ENCODE assay signal across 1 cellular context in the genomic region with DNA sequence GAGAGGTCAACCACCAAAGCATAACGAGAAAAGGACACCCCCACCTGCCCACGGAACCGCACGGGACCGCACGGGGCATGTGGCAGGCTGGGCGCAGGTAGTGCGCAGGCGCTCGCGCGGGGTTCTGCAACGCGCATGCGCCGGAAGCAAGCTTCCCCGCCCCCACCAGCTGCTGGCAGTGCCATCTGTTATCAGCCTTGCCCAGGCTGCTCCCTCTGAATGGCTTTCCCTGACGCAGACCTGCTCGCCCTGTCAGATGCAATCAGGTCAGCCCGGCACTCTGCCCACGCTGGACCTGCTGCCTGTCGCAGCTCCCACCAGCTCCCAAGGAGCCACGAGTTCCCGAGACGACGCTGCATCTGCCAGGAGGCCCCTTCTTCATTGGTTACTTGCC.
TF ChIP-seq lines count a peak whose summit lies in the region.

No MANE protein-coding gene starts in this region.

TF ChIP-seq in GM12878, 131 proteins besides CTCF, POLR2A, EP300 and RAD21 (continued from another document):
- TF ChIP-seq, protein P1, sequence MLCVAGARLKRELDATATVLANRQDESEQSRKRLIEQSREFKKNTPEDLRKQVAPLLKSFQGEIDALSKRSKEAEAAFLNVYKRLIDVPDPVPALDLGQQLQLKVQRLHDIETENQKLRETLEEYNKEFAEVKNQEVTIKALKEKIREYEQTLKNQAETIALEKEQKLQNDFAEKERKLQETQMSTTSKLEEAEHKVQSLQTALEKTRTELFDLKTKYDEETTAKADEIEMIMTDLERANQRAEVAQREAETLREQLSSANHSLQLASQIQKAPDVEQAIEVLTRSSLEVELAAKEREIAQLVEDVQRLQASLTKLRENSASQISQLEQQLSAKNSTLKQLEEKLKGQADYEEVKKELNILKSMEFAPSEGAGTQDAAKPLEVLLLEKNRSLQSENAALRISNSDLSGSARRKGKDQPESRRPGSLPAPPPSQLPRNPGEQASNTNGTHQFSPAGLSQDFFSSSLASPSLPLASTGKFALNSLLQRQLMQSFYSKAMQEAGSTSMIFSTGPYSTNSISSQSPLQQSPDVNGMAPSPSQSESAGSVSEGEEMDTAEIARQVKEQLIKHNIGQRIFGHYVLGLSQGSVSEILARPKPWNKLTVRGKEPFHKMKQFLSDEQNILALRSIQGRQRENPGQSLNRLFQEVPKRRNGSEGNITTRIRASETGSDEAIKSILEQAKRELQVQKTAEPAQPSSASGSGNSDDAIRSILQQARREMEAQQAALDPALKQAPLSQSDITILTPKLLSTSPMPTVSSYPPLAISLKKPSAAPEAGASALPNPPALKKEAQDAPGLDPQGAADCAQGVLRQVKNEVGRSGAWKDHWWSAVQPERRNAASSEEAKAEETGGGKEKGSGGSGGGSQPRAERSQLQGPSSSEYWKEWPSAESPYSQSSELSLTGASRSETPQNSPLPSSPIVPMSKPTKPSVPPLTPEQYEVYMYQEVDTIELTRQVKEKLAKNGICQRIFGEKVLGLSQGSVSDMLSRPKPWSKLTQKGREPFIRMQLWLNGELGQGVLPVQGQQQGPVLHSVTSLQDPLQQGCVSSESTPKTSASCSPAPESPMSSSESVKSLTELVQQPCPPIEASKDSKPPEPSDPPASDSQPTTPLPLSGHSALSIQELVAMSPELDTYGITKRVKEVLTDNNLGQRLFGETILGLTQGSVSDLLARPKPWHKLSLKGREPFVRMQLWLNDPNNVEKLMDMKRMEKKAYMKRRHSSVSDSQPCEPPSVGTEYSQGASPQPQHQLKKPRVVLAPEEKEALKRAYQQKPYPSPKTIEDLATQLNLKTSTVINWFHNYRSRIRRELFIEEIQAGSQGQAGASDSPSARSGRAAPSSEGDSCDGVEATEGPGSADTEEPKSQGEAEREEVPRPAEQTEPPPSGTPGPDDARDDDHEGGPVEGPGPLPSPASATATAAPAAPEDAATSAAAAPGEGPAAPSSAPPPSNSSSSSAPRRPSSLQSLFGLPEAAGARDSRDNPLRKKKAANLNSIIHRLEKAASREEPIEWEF (IDR thresholded peaks at IDR 0.05; ENCODE audit: insufficient replicate concordance, low read depth, low read length), result no peak
- TF ChIP-seq SMAD1 (IDR thresholded peaks at IDR 0.05; ENCODE audit: low read depth, partially characterized antibody) (no peak), STAT1 (conservative IDR thresholded peaks at IDR 0.05) (no peak)
